Comparison of ENCODE assay signal across 8 cellular contexts in genomic region chr9:27276182-27277030, GRCh38. TPM values are rescaled to one million over a fixed set of nuclear protein-coding genes. Genes with fewer than 3 reads are reported as not detected.
DNase-seq lines count a peak whose midpoint lies in the region; ATAC-seq and TF ChIP-seq lines count a peak whose summit lies in the region.

No MANE protein-coding gene starts in this region.

- CTCF ChIA-PET in Calu3 (lab: Charles Lee) = interaction anchor here (0.6 kb wide), 1 partner anchor 28 kb away, joined by 5 read pairs; no protein-coding TSS in a partner anchor

- peak overlapping the region; percentile 88 for H3K4me2 ChIP-seq in osteoblast (ENCODE audit: insufficient read depth, low read length)

- TF ChIP-seq POLR2A in NB4 (IDR thresholded peaks at IDR 0.05; ENCODE audit: extremely low read depth, insufficient read length) = no peak

- H3K79me2 ChIP-seq in osteoblast (ENCODE audit: insufficient read depth, low read length) = no peaks in the 10 kb centered on the region

- H3K27me3 ChIP-seq in osteoblast (ENCODE audit: insufficient read depth, low read length) = no peaks in the 10 kb centered on the region

- H3K9me3 ChIP-seq in osteoblast (ENCODE audit: low read depth, low read length) = no peaks in the 10 kb centered on the region

- no peak overlapping the region for H3K27ac ChIP-seq in osteoblast (ENCODE audit: low read depth, low read length)

- no TSS peak for BruUV-seq in Calu3 (replicated peaks; lab: Mats Ljungman, UMichigan)

- no peak for ATAC-seq in HG03520 (IDR thresholded peaks at IDR 0.05; ENCODE audit: unreplicated experiment)

- no peaks in the 10 kb centered on the region for H3K4me1 ChIP-seq in osteoblast (ENCODE audit: insufficient read depth, low read length)

- DNase-seq in Calu3 = peak; percentile 5
- peak; percentile 54 for DNase-seq in GM20000 (ENCODE audit: low spot score)
- DNase-seq in NB4 (ENCODE audit: low read depth) = peak; percentile 78
- peak; percentile 41 for DNase-seq in SKM-1 (lab: John Stamatoyannopoulos, UW; ENCODE audit: unreplicated experiment)
- peak; percentile 77 for DNase-seq in fibroblast of peridontal ligament (ENCODE audit: extremely low read depth)
- no peak for DNase-seq in osteoblast (ENCODE audit: insufficient read length, low spot score, missing footprints)
- no peak for DNase-seq in cortex of kidney (lab: John Stamatoyannopoulos, UW)

- H3K27me3 Mint-ChIP-seq in Calu3 (ENCODE audit: unreplicated experiment) = peaks cover 6% of the 10 kb centered on the region

- no peak overlapping the region for H3K27ac Mint-ChIP-seq in Calu3 (ENCODE audit: unreplicated experiment)

- no peaks in the 10 kb centered on the region for H3K4me1 Mint-ChIP-seq in Calu3 (ENCODE audit: low read depth, unreplicated experiment)

- TF ChIP-seq CTCF in Calu3 (IDR thresholded peaks at IDR 0.05; ENCODE audit: unreplicated experiment) = no peak
- peak; percentile 62 for TF ChIP-seq CTCF in GM20000 (IDR thresholded peaks at IDR 0.05; ENCODE audit: extremely low read depth, missing control alignments)
- peak; percentile 81 for TF ChIP-seq CTCF in NB4 (IDR thresholded peaks at IDR 0.05; ENCODE audit: low read depth, low read length)
- TF ChIP-seq CTCF in osteoblast (IDR thresholded peaks at IDR 0.05; ENCODE audit: extremely low read depth, low read depth, low read length) = peak; percentile 79

- H3K4me3 Mint-ChIP-seq in Calu3 (ENCODE audit: low read depth, unreplicated experiment) = no peak overlapping the region

- H3K4me3 ChIP-seq in NB4 (ENCODE audit: low read depth, low read length) (no peak overlapping the region), osteoblast (ENCODE audit: insufficient read depth, low read length) (peak overlapping the region; percentile 63)

- H3K36me3 Mint-ChIP-seq in Calu3 (ENCODE audit: insufficient read depth, unreplicated experiment) = no peaks in the 10 kb centered on the region

- intact Hi-C loops in Calu3 (cut with micrococcal nuclease; ENCODE audit: unreplicated experiment) = loop anchor here (1.0 to 10.0 kb wide), 4 partner anchors 28 to 329 kb away; partner anchors contain the start of gene PLAA

- no peaks in the 10 kb centered on the region for H4K20me1 ChIP-seq in osteoblast (ENCODE audit: insufficient read depth, low read length)

- peak overlapping the region; percentile 77 for H2AFZ ChIP-seq in osteoblast (ENCODE audit: low read length)

- no peaks in the 10 kb centered on the region for H3K36me3 ChIP-seq in osteoblast (ENCODE audit: insufficient read depth, low read length)

- no peaks in the 10 kb centered on the region for H3K9me3 Mint-ChIP-seq in Calu3 (ENCODE audit: low read depth, unreplicated experiment)

RNA-seq across cellular contexts. Expression of gene EQTN, which starts 20.5 kb away (rescaled TPM):
- total RNA-seq in Calu3 (2022) (not detected in 2 replicates), osteoblast (not detected in 2 replicates)

Comparison
In these comparisons a context has a peak if more than half of its experiments do, and no peak if none do; other contexts are left out.
1. DNase-seq: peak in Calu3 (single experiment), GM20000 (single experiment), NB4 (single experiment), SKM-1 (single experiment) and fibroblast of peridontal ligament (single experiment); none in osteoblast (single experiment) and cortex of kidney (single experiment).